ENCODE assay signal across 19 cellular contexts in the genomic region with DNA sequence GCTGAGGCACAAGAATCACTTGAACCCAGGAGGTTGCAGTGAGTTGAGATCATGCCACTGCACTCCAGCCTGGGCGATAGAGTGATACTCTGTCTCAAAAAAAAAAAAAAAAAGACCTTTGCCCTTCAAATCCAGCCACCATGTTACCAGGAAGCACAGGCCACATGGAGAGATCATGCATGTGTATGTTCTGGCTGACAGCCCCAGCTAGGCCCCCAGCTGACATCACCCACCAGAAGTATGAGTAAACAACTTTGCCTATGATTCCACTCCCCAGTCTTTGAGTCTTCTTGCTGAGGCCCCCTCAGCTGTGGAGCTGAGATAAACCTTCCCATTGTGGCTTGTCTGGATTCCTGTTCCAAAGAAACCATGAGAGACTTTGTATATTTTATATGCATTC. TPM values are rescaled to one million over a fixed set of nuclear protein-coding genes. Genes with fewer than 3 reads are reported as not detected.
DNase-seq lines count a peak whose midpoint lies in the region; ATAC-seq lines count a peak whose summit lies in the region.
"Had no signal": no experiment of that assay in that cellular context is flagged by ENCODE, and none has a peak within 500 bp of the region (broad histone marks: within the 10 kb centered on the region; RNA-seq: fewer than 3 reads in every experiment).

No MANE protein-coding gene starts in this region.

- no peaks in the 10 kb centered on the region for H3K27me3 ChIP-seq in CD8-positive, alpha-beta memory T cell (ENCODE audit: insufficient read depth, low read length, poor library complexity, severe bottlenecking)
- H3K27me3 ChIP-seq: BLaER1, upper lobe of left lung had no signal

- peak overlapping the region; percentile 48 for H3K27ac Mint-ChIP-seq in activated CD4-positive, alpha-beta T cell treated with anti-CD3 and anti-CD28 coated beads for 36 hours
- H3K27ac Mint-ChIP-seq in CD8-positive, alpha-beta memory T cell = peak overlapping the region in 7 of 8 donors; percentile 8 to 74 (median 43)
- peak overlapping the region; percentile 56 for H3K27ac Mint-ChIP-seq in activated naive CD8-positive, alpha-beta T cell treated with anti-CD3 and anti-CD28 coated beads for 36 hours
- peak overlapping the region in 2 of 6 donors; percentile 42 to 63 for H3K27ac Mint-ChIP-seq in naive B cell
- H3K27ac Mint-ChIP-seq: memory B cell; stimulated activated memory B cell treated with anti-CD40 and anti-IgM and Interleukin-4, amounts not matched to agents 10 μg/mL and 1 μg/mL and 100 μg/mL, for 72 hours had no signal

- POLR2A ChIA-PET in activated CD4-positive, alpha-beta T cell treated with anti-CD3 and anti-CD28 coated beads for 36 hours (lab: Charles Lee) = interaction anchor here (0.7 to 1.1 kb wide), 2 partner anchors 14 to 15 kb away, joined by 3 to 5 read pairs; no protein-coding TSS in a partner anchor
- POLR2A ChIA-PET in CD8-positive, alpha-beta memory T cell (lab: Charles Lee) = interaction anchor here (0.5 kb wide), 1 partner anchor 428 kb away, joined by 7 read pairs; no protein-coding TSS in a partner anchor

- peaks cover 23% of the 10 kb centered on the region for H3K4me1 Mint-ChIP-seq in activated CD4-positive, alpha-beta T cell treated with anti-CD3 and anti-CD28 coated beads for 36 hours
- peaks cover 17 to 27% (median 19%) of the 10 kb centered on the region in 3 donors for H3K4me1 Mint-ChIP-seq in CD8-positive, alpha-beta memory T cell
- H3K4me1 Mint-ChIP-seq in activated naive CD8-positive, alpha-beta T cell treated with anti-CD3 and anti-CD28 coated beads for 36 hours = peaks cover 23% of the 10 kb centered on the region
- peaks cover 12 to 23% (median 15%) of the 10 kb centered on the region in 3 donors for H3K4me1 Mint-ChIP-seq in naive B cell

- intact Hi-C loops in activated CD4-positive, alpha-beta T cell treated with anti-CD3 and anti-CD28 coated beads for 36 hours (cut with DNase I, micrococcal nuclease) = loop anchor here (5.0 to 10.0 kb wide), 10 partner anchors 68 to 1403 kb away; a partner anchor contains a TSS

- no peaks in the 10 kb centered on the region for H3K36me3 ChIP-seq in CD8-positive, alpha-beta memory T cell (ENCODE audit: insufficient read depth, low read length)
- H3K36me3 ChIP-seq: BLaER1, upper lobe of left lung had no signal

- H3K9me3 ChIP-seq in CD8-positive, alpha-beta memory T cell (ENCODE audit: low read length) = no peaks in the 10 kb centered on the region
- H3K9me3 ChIP-seq: BLaER1, upper lobe of left lung had no signal

- H3K36me3 Mint-ChIP-seq in activated CD4-positive, alpha-beta T cell treated with anti-CD3 and anti-CD28 coated beads for 36 hours (ENCODE audit: low read depth) = peaks cover 12% of the 10 kb centered on the region
- peaks cover 0 to 15% (median 4%) of the 10 kb centered on the region in 3 donors for H3K36me3 Mint-ChIP-seq in CD8-positive, alpha-beta memory T cell
- peaks cover 9% of the 10 kb centered on the region for H3K36me3 Mint-ChIP-seq in activated naive CD8-positive, alpha-beta T cell treated with anti-CD3 and anti-CD28 coated beads for 36 hours
- H3K36me3 Mint-ChIP-seq in naive B cell = peaks cover 0 to 8% of the 10 kb centered on the region in 2 donors
- H3K36me3 Mint-ChIP-seq: memory B cell; stimulated activated memory B cell treated with anti-CD40 and anti-IgM and Interleukin-4, amounts not matched to agents 10 μg/mL and 1 μg/mL and 100 μg/mL, for 72 hours had no signal

- H3K4me1 ChIP-seq in CD8-positive, alpha-beta memory T cell (ENCODE audit: insufficient read depth, low read length) = peaks cover 15% of the 10 kb centered on the region

- H3K4me3 ChIP-seq in CD8-positive, alpha-beta memory T cell (ENCODE audit: low read length) = no peak overlapping the region
- H3K4me3 ChIP-seq: BLaER1, upper lobe of left lung had no signal

- H3K4me3 Mint-ChIP-seq in activated CD4-positive, alpha-beta T cell treated with anti-CD3 and anti-CD28 coated beads for 36 hours = no peak overlapping the region
- H3K4me3 Mint-ChIP-seq in CD8-positive, alpha-beta memory T cell = peak overlapping the region in 3 of 7 donors; percentile 10 to 50 (median 23)
- no peak overlapping the region for H3K4me3 Mint-ChIP-seq in activated naive CD8-positive, alpha-beta T cell treated with anti-CD3 and anti-CD28 coated beads for 36 hours
- H3K4me3 Mint-ChIP-seq in naive B cell = peak overlapping the region in 5 of 8 donors; percentile 2 to 69 (median 39)
- H3K4me3 Mint-ChIP-seq: memory B cell; stimulated activated memory B cell treated with anti-CD40 and anti-IgM and Interleukin-4, amounts not matched to agents 10 μg/mL and 1 μg/mL and 100 μg/mL, for 72 hours had no signal

- CTCF ChIA-PET in activated CD4-positive, alpha-beta T cell treated with anti-CD3 and anti-CD28 coated beads for 36 hours (lab: Charles Lee) = interaction anchor here (0.8 to 1.2 kb wide), 4 partner anchors 11 to 18 kb away, joined by 3 to 4 read pairs (median 3); no protein-coding TSS in a partner anchor
- CTCF ChIA-PET in CD8-positive, alpha-beta memory T cell (lab: Charles Lee) = interaction anchor here (0.9 to 1.1 kb wide), 2 partner anchors 18 to 179 kb away, joined by 3 read pairs; no protein-coding TSS in a partner anchor

- no peak for ATAC-seq in activated CD4-positive, alpha-beta T cell treated with anti-CD3 and anti-CD28 coated beads for 36 hours
- ATAC-seq in naive B cell (ENCODE audit: low read depth in 2 of 2) (no peak), HG03095 (IDR thresholded peaks at IDR 0.05; ENCODE audit: unreplicated experiment) (no peak)
- ATAC-seq: stimulated activated memory B cell treated with anti-CD40 and anti-IgM and Interleukin-4, amounts not matched to agents 10 μg/mL and 1 μg/mL and 100 μg/mL, for 72 hours had no signal

- no peak overlapping the region for H3K27ac ChIP-seq in CD8-positive, alpha-beta memory T cell (ENCODE audit: low read depth, low read length)
- H3K27ac ChIP-seq: BLaER1, upper lobe of left lung had no signal

- no peaks in the 10 kb centered on the region for H3K9me3 Mint-ChIP-seq in activated CD4-positive, alpha-beta T cell treated with anti-CD3 and anti-CD28 coated beads for 36 hours (ENCODE audit: low read depth)
- no peaks in the 10 kb centered on the region for H3K9me3 Mint-ChIP-seq in CD8-positive, alpha-beta memory T cell
- no peaks in the 10 kb centered on the region for H3K9me3 Mint-ChIP-seq in activated naive CD8-positive, alpha-beta T cell treated with anti-CD3 and anti-CD28 coated beads for 36 hours
- H3K9me3 Mint-ChIP-seq in naive B cell = no peaks in the 10 kb centered on the region
- H3K9me3 Mint-ChIP-seq: memory B cell; stimulated activated memory B cell treated with anti-CD40 and anti-IgM and Interleukin-4, amounts not matched to agents 10 μg/mL and 1 μg/mL and 100 μg/mL, for 72 hours had no signal

- DNase-seq in activated CD4-positive, alpha-beta T cell treated with anti-CD3 and anti-CD28 coated beads for 36 hours = peak; percentile 57
- no peak for DNase-seq in activated CD4-positive, alpha-beta T cell treated with anti-CD3 and anti-CD28 coated beads for 1 hour
- no peak for DNase-seq in CD8-positive, alpha-beta memory T cell
- DNase-seq in activated naive CD8-positive, alpha-beta T cell treated with anti-CD3 and anti-CD28 coated beads for 36 hours = no peak
- DNase-seq in naive B cell (no peak), GM19240 (ENCODE audit: insufficient read length, low spot score) (no peak)
- DNase-seq in NK-92 treated with Interleukin-12 subunit alpha and Interleukin-12 subunit beta, amount 100 ng/mL, for 24 hours (lab: John Stamatoyannopoulos, UW) = no peak
- DNase-seq: activated T-cell treated with anti-CD3 and anti-CD28 coated beads, Interleukin-2, amount 50 U/mL, for 48 hours; DMS 273 treated with DMSO at 0.1 percent for 48 hours; kidney glomerular epithelial cell; NCI-H1105; NCI-H526 treated with DMSO at 0.1 percent for 48 hours; SIG-M5; T-helper 9 cell; upper lobe of left lung had no signal

- H3K27me3 Mint-ChIP-seq in activated CD4-positive, alpha-beta T cell treated with anti-CD3 and anti-CD28 coated beads for 36 hours = no peaks in the 10 kb centered on the region
- H3K27me3 Mint-ChIP-seq in CD8-positive, alpha-beta memory T cell = no peaks in the 10 kb centered on the region
- no peaks in the 10 kb centered on the region for H3K27me3 Mint-ChIP-seq in activated naive CD8-positive, alpha-beta T cell treated with anti-CD3 and anti-CD28 coated beads for 36 hours
- H3K27me3 Mint-ChIP-seq in naive B cell = no peaks in the 10 kb centered on the region
- H3K27me3 Mint-ChIP-seq: memory B cell; stimulated activated memory B cell treated with anti-CD40 and anti-IgM and Interleukin-4, amounts not matched to agents 10 μg/mL and 1 μg/mL and 100 μg/mL, for 72 hours had no signal

RNA-seq across cellular contexts. Expression of a gene that starts 3.3 kb away (rescaled TPM):
- 100 to 1,000 TPM; 105 to 112 TPM for total RNA-seq in activated CD4-positive, alpha-beta T cell treated with anti-CD3 and anti-CD28 coated beads for 36 hours
- 100 to 1,000 TPM; 117 to 123 TPM for total RNA-seq in CD8-positive, alpha-beta memory T cell
- 126 TPM for polyA plus RNA-seq in CD8-positive, alpha-beta memory T cell
- 100 to 1,000 TPM; 126 TPM for total RNA-seq in activated naive CD8-positive, alpha-beta T cell treated with anti-CD3 and anti-CD28 coated beads for 36 hours
- 100 to 1,000 TPM; 109 to 192 (median 122) TPM for polyA plus RNA-seq in naive B cell (ENCODE audit: low read depth in 6 of 6)

RNA-seq across cellular contexts. Expression of a gene that starts 16.6 kb away (rescaled TPM):
- 10 to 100 TPM; 15.8 to 18.5 TPM for total RNA-seq in activated CD4-positive, alpha-beta T cell treated with anti-CD3 and anti-CD28 coated beads for 36 hours
- 10 to 100 TPM; 29.1 to 31.5 TPM for total RNA-seq in CD8-positive, alpha-beta memory T cell
- polyA plus RNA-seq in CD8-positive, alpha-beta memory T cell = 40.1 TPM
- total RNA-seq in activated naive CD8-positive, alpha-beta T cell treated with anti-CD3 and anti-CD28 coated beads for 36 hours = 10 to 100 TPM; 19.2 to 23.9 TPM
- polyA plus RNA-seq in naive B cell (ENCODE audit: low read depth in 6 of 6) = 10 to 100 TPM in 4 of 6 donors, 1 to 10 TPM in 2; 7.0 to 37.1 (median 11.6) TPM

Comparison
In these comparisons a context has a peak if more than half of its experiments do, and no peak if none do; other contexts are left out.
1. H3K4me3 Mint-ChIP-seq: peak in naive B cell (5 of 8); none in activated CD4-positive, alpha-beta T cell treated with anti-CD3 and anti-CD28 coated beads for 36 hours (single experiment) and activated naive CD8-positive, alpha-beta T cell treated with anti-CD3 and anti-CD28 coated beads for 36 hours (single experiment).